8 cellular contexts compared by ENCODE assay signal in the genomic region with DNA sequence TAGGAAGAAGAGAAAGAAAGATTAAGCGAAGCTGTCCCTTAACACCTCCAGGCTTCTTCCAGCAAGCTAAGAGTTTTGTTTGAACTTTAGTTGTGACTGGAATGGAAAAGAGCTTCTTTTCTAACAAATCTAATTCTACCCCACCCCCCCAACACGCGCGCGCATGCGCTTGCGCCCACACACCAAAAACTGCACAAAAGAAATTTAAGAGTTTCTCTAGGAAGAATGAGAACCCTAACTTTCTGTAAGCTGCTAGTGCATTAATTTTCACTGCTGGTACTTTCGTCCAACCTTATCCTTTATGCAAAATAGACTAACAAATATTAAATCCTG. TPM values are rescaled to one million over a fixed set of nuclear protein-coding genes. Genes with fewer than 3 reads are reported as not detected.
DNase-seq lines count a peak whose midpoint lies in the region; ATAC-seq and TF ChIP-seq lines count a peak whose summit lies in the region.

No MANE protein-coding gene starts in this region.

- peaks cover 0 to 5% of the 10 kb centered on the region in 2 donors for H3K36me3 Mint-ChIP-seq in naive B cell

- peak overlapping the region in 7 of 8 donors; percentile 16 to 77 (median 62) for H3K4me3 Mint-ChIP-seq in naive B cell

- no peak overlapping the region for H3K27ac ChIP-seq in HUES6 (ENCODE audit: low read depth, low read length)
- no peak overlapping the region for H3K27ac ChIP-seq in ectodermal cell (ENCODE audit: insufficient read depth, low read depth, low read length, poor library complexity, severe bottlenecking)

- DNase-seq in AG09309 (ENCODE audit: low read depth) (no peak), naive B cell (no peak), NCI-H1694 treated with DMSO at 0.1 percent for 48 hours (lab: John Stamatoyannopoulos, UW) (no peak), kidney tubule cell (ENCODE audit: low spot score) (no peak), NCI-H2196 treated with DMSO at 0.1 percent for 48 hours (lab: John Stamatoyannopoulos, UW; ENCODE audit: unreplicated experiment) (no peak)

- no peaks in the 10 kb centered on the region for H3K36me3 ChIP-seq in HUES6 (ENCODE audit: control insufficient read depth, insufficient read depth, low read length)
- H3K36me3 ChIP-seq in ectodermal cell (ENCODE audit: control insufficient read depth, insufficient read depth, low read length), result no peaks in the 10 kb centered on the region

- peaks cover 8 to 15% (median 10%) of the 10 kb centered on the region in 3 donors for H3K4me1 Mint-ChIP-seq in naive B cell

- peaks cover 0 to 11% (median 2%) of the 10 kb centered on the region in 7 donors for H3K9me3 Mint-ChIP-seq in naive B cell

- H3K9ac ChIP-seq in HUES6 (ENCODE audit: low read length), result no peak overlapping the region

- ATAC-seq in naive B cell (ENCODE audit: low read depth in 2 of 2), result no peak
- ATAC-seq in HG02870 (IDR thresholded peaks at IDR 0.05; ENCODE audit: unreplicated experiment), result no peak

- H3K4me1 ChIP-seq in HUES6 (ENCODE audit: control insufficient read depth, insufficient read depth, low read length) (no peaks in the 10 kb centered on the region), ectodermal cell (ENCODE audit: control insufficient read depth, insufficient read depth, low read length) (no peaks in the 10 kb centered on the region)

- no peaks in the 10 kb centered on the region for H3K9me3 ChIP-seq in HUES6 (ENCODE audit: control insufficient read depth, insufficient read depth, low read depth, low read length)
- H3K9me3 ChIP-seq in ectodermal cell (ENCODE audit: control insufficient read depth, low read length), result no peaks in the 10 kb centered on the region

- H3K27me3 ChIP-seq in HUES6 (ENCODE audit: control insufficient read depth, insufficient read depth, low read length) (peaks cover 43% of the 10 kb centered on the region), ectodermal cell (ENCODE audit: control insufficient read depth, insufficient read depth, low read length, poor library complexity, severe bottlenecking) (peaks cover 44% of the 10 kb centered on the region)

- TF ChIP-seq CTCF in AG09309 (IDR thresholded peaks at IDR 0.05; ENCODE audit: control insufficient read depth, insufficient read depth, low read depth, low read length, missing control alignments), result no peak

- WGBS in ectodermal cell, 2 experiments, result 48 to 58% methylated on average over 2 to 7 of the region's 8 CpGs

- H3K4me3 ChIP-seq in AG09309 (ENCODE audit: control insufficient read depth, low read depth, low read length) (peak overlapping the region; percentile 82), HUES6 (ENCODE audit: low read depth, low read length) (peak overlapping the region; percentile 76), ectodermal cell (ENCODE audit: insufficient read depth, low read depth, low read length) (peak overlapping the region; percentile 45)

- no peak overlapping the region for H3K27ac Mint-ChIP-seq in naive B cell

- peaks cover 42 to 49% (median 46%) of the 10 kb centered on the region in 3 donors for H3K27me3 Mint-ChIP-seq in naive B cell

RNA-seq across cellular contexts. Expression of a gene that starts 9.0 kb away (rescaled TPM):
- 14.1 TPM for polyA plus RNA-seq in ectodermal cell (2013, experiment 1 of 4)
- 15.2 TPM for polyA plus RNA-seq in ectodermal cell (2013, experiment 2 of 4)
- polyA plus RNA-seq in ectodermal cell (2013, experiment 3 of 4), result 14.3 TPM
- polyA plus RNA-seq in ectodermal cell (2013, experiment 4 of 4), result 16.6 TPM
- 1 to 10 TPM in 1 of 6 donors, not detected in 5; 2.0 TPM for polyA plus RNA-seq in naive B cell (ENCODE audit: low read depth in 6 of 6)
